ENCODE assay signal across 8 cellular contexts in the genomic region with DNA sequence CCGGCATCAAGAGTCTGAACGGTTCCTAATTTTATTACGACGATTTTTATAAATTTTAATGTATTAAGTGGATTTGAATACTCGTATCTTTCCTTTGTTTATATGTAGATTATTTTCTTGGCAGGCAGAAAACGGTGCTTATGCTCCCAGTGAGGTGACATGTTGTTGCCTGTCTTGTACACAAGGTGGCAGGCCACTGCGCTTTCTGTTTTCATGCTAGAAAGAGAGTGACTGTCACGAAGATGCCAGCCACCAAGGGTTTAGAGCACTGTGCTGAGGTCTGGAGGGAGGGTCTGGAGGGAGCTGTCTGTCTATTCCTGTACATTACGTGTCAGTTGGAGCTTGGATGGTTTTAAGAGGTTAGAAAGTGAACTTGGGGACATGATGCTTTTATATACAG.
DNase-seq lines count a peak whose midpoint lies in the region; ATAC-seq, FAIRE-seq and TF ChIP-seq lines count a peak whose summit lies in the region.

No MANE protein-coding gene starts in this region.

- H3K4me1 ChIP-seq in A673 (ENCODE audit: insufficient read depth, low read length, poor library complexity, severe bottlenecking) = no peaks in the 10 kb centered on the region

- CTCF ChIA-PET in A673 (lab: Charles Lee) = no interaction called here

- intact Hi-C loops in A673 (cut with micrococcal nuclease; ENCODE audit: unreplicated experiment) (loop anchor here (1.0 kb wide), 1 partner anchor 245 kb away; no protein-coding TSS in a partner anchor), left ventricle myocardium superior (cut with micrococcal nuclease) (no loop called here)

- H3K4me3 ChIP-seq in A673 (ENCODE audit: low read depth, low read length, poor library complexity, severe bottlenecking) = no peak overlapping the region

- H3K27ac ChIP-seq in A673 (ENCODE audit: low read depth, low read length, poor library complexity, severe bottlenecking) = no peak overlapping the region

- no peak overlapping the region for H3K27ac Mint-ChIP-seq in activated T-helper 17 cell treated with anti-CD3 and anti-CD28 coated beads, Interleukin-2, amount 50 U/mL, for 72 hours

- FAIRE-seq in GM12891 (lab: Jason Lieb, UNC) = peak; percentile 90

- H3K9me3 Mint-ChIP-seq in activated T-helper 17 cell treated with anti-CD3 and anti-CD28 coated beads, Interleukin-2, amount 50 U/mL, for 72 hours = no peaks in the 10 kb centered on the region

- peaks cover 18% of the 10 kb centered on the region for H3K27me3 Mint-ChIP-seq in activated T-helper 17 cell treated with anti-CD3 and anti-CD28 coated beads, Interleukin-2, amount 50 U/mL, for 72 hours

- H3K36me3 ChIP-seq in A673 (ENCODE audit: insufficient read depth, low read length, poor library complexity, severe bottlenecking) = no peaks in the 10 kb centered on the region

- POLR2A ChIA-PET in A673 (lab: Charles Lee; ENCODE audit: low non-redundant PET) = no interaction called here

- ATAC-seq in HG02870 (IDR thresholded peaks at IDR 0.05; ENCODE audit: unreplicated experiment) (peak; percentile 92), left ventricle myocardium superior (peak; percentile 48)
- peak; percentile 52 for ATAC-seq in activated T-helper 17 cell treated with anti-CD3 and anti-CD28 coated beads, Interleukin-2, amount 50 U/mL, for 72 hours (replicated peaks)

- H3K9me3 ChIP-seq in A673 (ENCODE audit: low read depth, low read length, poor library complexity, severe bottlenecking) = no peaks in the 10 kb centered on the region

- no peaks in the 10 kb centered on the region for H3K27me3 ChIP-seq in A673 (replicated peaks; ENCODE audit: insufficient read depth, low read depth, low read length, poor library complexity)

- no TSS peak for BruUV-seq in A673 (replicated peaks; lab: Mats Ljungman, UMichigan)

- TF ChIP-seq POLR2A in GM12891 (IDR thresholded peaks at IDR 0.05; ENCODE audit: low read depth, low read length) = no peak

- H3K4me3 Mint-ChIP-seq in activated T-helper 17 cell treated with anti-CD3 and anti-CD28 coated beads, Interleukin-2, amount 50 U/mL, for 72 hours = no peak overlapping the region

- H3K36me3 Mint-ChIP-seq in activated T-helper 17 cell treated with anti-CD3 and anti-CD28 coated beads, Interleukin-2, amount 50 U/mL, for 72 hours (ENCODE audit: low read depth) = no peaks in the 10 kb centered on the region

- no peaks in the 10 kb centered on the region for H3K4me1 Mint-ChIP-seq in activated T-helper 17 cell treated with anti-CD3 and anti-CD28 coated beads, Interleukin-2, amount 50 U/mL, for 72 hours

- DNase-seq in A673 (ENCODE audit: low spot score) = peak; percentile 69
- DNase-seq in GM12891 (ENCODE audit: insufficient read length, low spot score) = no peak
- DNase-seq in NOMO-1 treated with DMSO at 0.1 percent for 48 hours (lab: John Stamatoyannopoulos, UW; ENCODE audit: unreplicated experiment) = peak; percentile 51
- DNase-seq in left ventricle myocardium superior = peak; percentile 41
- DNase-seq in stimulated activated CD4-positive, alpha-beta T cell treated with anti-CD3 and anti-CD28 coated beads, Interleukin-2, amount 100 ng/mL, for 24 hours = peak; percentile 44 to 46
- no peak for DNase-seq in amniotic stem cell (lab: John Stamatoyannopoulos, UW)

- TF ChIP-seq CTCF in A673 (conservative IDR thresholded peaks at IDR 0.05; ENCODE audit: low read depth, low read length) = peak; percentile 73

TF ChIP-seq in GM12891, 5 proteins besides CTCF, POLR2A, EP300 and RAD21:
- no peak for TF ChIP-seq PAX5 (IDR thresholded peaks at IDR 0.05; ENCODE audit: insufficient read depth, low read length, severe bottlenecking)
- TF ChIP-seq TAF1 (IDR thresholded peaks at IDR 0.05; ENCODE audit: low read depth, low read length) = no peak
- no peak for TF ChIP-seq POLR2AphosphoS5 (IDR thresholded peaks at IDR 0.05; ENCODE audit: low read depth, low read length)
- no peak for TF ChIP-seq SPI1 (IDR thresholded peaks at IDR 0.05; ENCODE audit: low read depth, low read length)

Comparison
In these comparisons a context has a peak if more than half of its experiments do, and no peak if none do; other contexts are left out.
1. DNase-seq: peak in A673 (single experiment), NOMO-1 treated with DMSO at 0.1 percent for 48 hours (single experiment), left ventricle myocardium superior (single experiment) and stimulated activated CD4-positive, alpha-beta T cell treated with anti-CD3 and anti-CD28 coated beads, Interleukin-2, amount 100 ng/mL, for 24 hours (2 of 2); none in GM12891 (single experiment) and amniotic stem cell (single experiment).
2. Peak in every context shown above with its lines, with median percentiles within 50 percentile points of each other: ATAC-seq.